ENCODE assay signal across 27 cellular contexts in the genomic region with DNA sequence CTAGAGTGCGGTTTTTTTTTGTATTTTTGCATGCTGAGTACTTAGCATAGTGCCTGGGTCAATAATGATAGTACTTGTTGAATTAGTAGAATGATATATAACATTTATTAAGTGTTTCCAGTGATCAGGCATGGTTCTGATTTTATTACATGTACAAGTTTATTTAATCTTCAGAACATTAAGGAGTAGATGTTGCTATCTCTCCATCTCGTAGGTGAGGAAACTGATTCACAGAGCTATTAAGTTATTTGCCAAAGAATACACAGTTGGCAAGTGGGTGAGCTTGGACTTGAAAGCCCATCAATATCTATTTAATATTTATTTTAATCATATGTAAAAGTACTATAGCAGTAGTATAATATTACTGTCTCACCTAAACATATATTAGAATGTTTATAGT.
"Had no signal": no experiment of that assay in that cellular context is flagged by ENCODE, and none has a peak within 500 bp of the region (broad histone marks: within the 10 kb centered on the region; RNA-seq: fewer than 3 reads in every experiment).

No MANE protein-coding gene starts in this region.

- H3K27me3 Mint-ChIP-seq: stimulated activated memory B cell treated with anti-CD40 and anti-IgM and Interleukin-4, amounts not matched to agents 10 μg/mL and 1 μg/mL and 100 μg/mL, for 72 hours had no signal

- H3K4me1 ChIP-seq: stomach, suprapubic skin, tibial artery, transverse colon, upper lobe of left lung, upper lobe of right lung, uterus, vagina had no signal

- H3K27ac Mint-ChIP-seq: stimulated activated effector memory CD8-positive, alpha-beta T cell treated with anti-CD3 and anti-CD28 coated beads, Interleukin-12 subunit alpha, Interleukin-12 subunit beta, amount 100 ng/mL, for 72 hours; stimulated activated memory B cell treated with anti-CD40 and anti-IgM and Interleukin-4, amounts not matched to agents 10 μg/mL and 1 μg/mL and 100 μg/mL, for 72 hours; stimulated activated naive B cell treated with anti-CD40 and anti-IgM and Interleukin-4, amounts not matched to agents 10 μg/mL and 1 μg/mL and 100 μg/mL, for 72 hours; stimulated activated naive CD8-positive, alpha-beta T cell treated with anti-CD3 and anti-CD28 coated beads, Interleukin-15, amount 100 ng/mL, for 72 hours; stimulated activated naive CD8-positive, alpha-beta T cell treated with anti-CD3 and anti-CD28 coated beads, Interleukin-15, Interleukin-2, amounts not matched to agents 100 ng/mL and 50 ng/mL, for 24 hours; type B pancreatic cell had no signal

- H3K27ac ChIP-seq: stomach, suprapubic skin, testis, thoracic aorta, thyroid gland, tibial artery, tibial nerve, transverse colon, upper lobe of left lung, upper lobe of right lung, uterus, vagina had no signal

- H3K4me1 Mint-ChIP-seq: stimulated activated effector memory CD8-positive, alpha-beta T cell treated with anti-CD3 and anti-CD28 coated beads, Interleukin-12 subunit alpha, Interleukin-12 subunit beta, amount 100 ng/mL, for 72 hours; stimulated activated memory B cell treated with anti-CD40 and anti-IgM and Interleukin-4, amounts not matched to agents 10 μg/mL and 1 μg/mL and 100 μg/mL, for 72 hours; stimulated activated naive CD8-positive, alpha-beta T cell treated with anti-CD3 and anti-CD28 coated beads, Interleukin-15, amount 100 ng/mL, for 72 hours had no signal

- H3K4me3 ChIP-seq: stomach, suprapubic skin, testis, thoracic aorta, thyroid gland, tibial artery, tibial nerve, transverse colon, upper lobe of left lung, upper lobe of right lung, uterus, vagina had no signal

- H3K4me3 Mint-ChIP-seq: stimulated activated effector memory CD8-positive, alpha-beta T cell treated with anti-CD3 and anti-CD28 coated beads, Interleukin-12 subunit alpha, Interleukin-12 subunit beta, amount 100 ng/mL, for 72 hours; stimulated activated memory B cell treated with anti-CD40 and anti-IgM and Interleukin-4, amounts not matched to agents 10 μg/mL and 1 μg/mL and 100 μg/mL, for 72 hours; stimulated activated naive B cell treated with anti-CD40 and anti-IgM and Interleukin-4, amounts not matched to agents 10 μg/mL and 1 μg/mL and 100 μg/mL, for 72 hours; stimulated activated naive CD8-positive, alpha-beta T cell treated with anti-CD3 and anti-CD28 coated beads, Interleukin-15, amount 100 ng/mL, for 72 hours; stimulated activated naive CD8-positive, alpha-beta T cell treated with anti-CD3 and anti-CD28 coated beads, Interleukin-15, Interleukin-2, amounts not matched to agents 100 ng/mL and 50 ng/mL, for 24 hours had no signal

- H3K36me3 Mint-ChIP-seq: stimulated activated effector memory CD8-positive, alpha-beta T cell treated with anti-CD3 and anti-CD28 coated beads, Interleukin-12 subunit alpha, Interleukin-12 subunit beta, amount 100 ng/mL, for 72 hours; stimulated activated memory B cell treated with anti-CD40 and anti-IgM and Interleukin-4, amounts not matched to agents 10 μg/mL and 1 μg/mL and 100 μg/mL, for 72 hours; stimulated activated naive B cell treated with anti-CD40 and anti-IgM and Interleukin-4, amounts not matched to agents 10 μg/mL and 1 μg/mL and 100 μg/mL, for 72 hours; type B pancreatic cell had no signal

- H3K36me3 ChIP-seq: stomach, suprapubic skin, thoracic aorta, thyroid gland, tibial artery, tibial nerve, transverse colon, upper lobe of left lung, upper lobe of right lung, uterus, vagina had no signal

- H3K9me3 ChIP-seq: stomach, suprapubic skin, testis, thoracic aorta, thyroid gland, tibial artery, tibial nerve, transverse colon, upper lobe of left lung, upper lobe of right lung, uterus, vagina had no signal

- DNase-seq: stimulated activated CD4-positive, alpha-beta T cell treated with anti-CD3 and anti-CD28 coated beads, Interleukin-2, amount 100 ng/mL, for 48 hours; stimulated activated CD4-positive, alpha-beta T cell treated with anti-CD3 and anti-CD28 coated beads, Interleukin-4, amount 100 ng/mL, for 1 hour; stimulated activated CD4-positive, alpha-beta T cell treated with anti-CD3 and anti-CD28 coated beads, Interleukin-4, amount 100 ng/mL, for 24 hours; stimulated activated CD4-positive, alpha-beta T cell treated with anti-CD3 and anti-CD28 coated beads, Interleukin-4, amount 100 ng/mL, for 4 hours; stimulated activated naive B cell treated with anti-CD40 and anti-IgM and Interleukin-4, amounts not matched to agents 10 μg/mL and 1 μg/mL and 100 μg/mL, for 72 hours; stimulated activated naive CD4-positive, alpha-beta T cell; stimulated activated naive CD4-positive, alpha-beta T cell treated with Interleukin-2 at 50 U/mL for 16 hours; stimulated activated naive CD8-positive, alpha-beta T cell treated with anti-CD3 and anti-CD28 coated beads, Interleukin-15, amount 100 ng/mL, for 72 hours; stimulated activated naive CD8-positive, alpha-beta T cell treated with anti-CD3 and anti-CD28 coated beads, Interleukin-15, Interleukin-2, amounts not matched to agents 100 U/mL and 50 U/mL, for 24 hours; stomach; substantia nigra; testis; thyroid gland; tibial artery; transverse colon; trophoblast cell; upper lobe of left lung; upper lobe of right lung; uterus had no signal

- H3K9me3 Mint-ChIP-seq: stimulated activated effector memory CD8-positive, alpha-beta T cell treated with anti-CD3 and anti-CD28 coated beads, Interleukin-12 subunit alpha, Interleukin-12 subunit beta, amount 100 ng/mL, for 72 hours; stimulated activated memory B cell treated with anti-CD40 and anti-IgM and Interleukin-4, amounts not matched to agents 10 μg/mL and 1 μg/mL and 100 μg/mL, for 72 hours; stimulated activated naive B cell treated with anti-CD40 and anti-IgM and Interleukin-4, amounts not matched to agents 10 μg/mL and 1 μg/mL and 100 μg/mL, for 72 hours; stimulated activated naive CD8-positive, alpha-beta T cell treated with anti-CD3 and anti-CD28 coated beads, Interleukin-15, Interleukin-2, amounts not matched to agents 100 ng/mL and 50 ng/mL, for 24 hours; type B pancreatic cell had no signal

- H3K27me3 ChIP-seq: testis, thyroid gland, tibial nerve, upper lobe of left lung, upper lobe of right lung, uterus, vagina had no signal
